In genomic region chr5:67163863-67164595, GRCh38 we compare ENCODE assay signal across 23 cellular contexts. TPM values are rescaled to one million over a fixed set of nuclear protein-coding genes. Genes with fewer than 3 reads are reported as not detected.
DNase-seq lines count a peak whose midpoint lies in the region; ATAC-seq and TF ChIP-seq lines count a peak whose summit lies in the region.
"Had no signal": no experiment of that assay in that cellular context is flagged by ENCODE, and none has a peak within 500 bp of the region (broad histone marks: within the 10 kb centered on the region; RNA-seq: fewer than 3 reads in every experiment).

No MANE protein-coding gene starts in this region.

- peaks cover 11% of the 10 kb centered on the region for H3K4me1 ChIP-seq in lower lobe of right lung
- H3K4me1 ChIP-seq: psoas muscle had no signal

- no peaks in the 10 kb centered on the region for H3K27me3 Mint-ChIP-seq in T-helper 2 cell treated with Interferon-gamma antibody and Interleukin-4, amounts not matched to agents 5 μg/mL and 100 μg/mL, for 36 hours (ENCODE audit: low read depth)
- H3K27me3 Mint-ChIP-seq in CD4-positive, alpha-beta T cell, result no peaks in the 10 kb centered on the region
- H3K27me3 Mint-ChIP-seq in activated T-helper 1 cell treated with anti-CD3 and anti-CD28 coated beads, Interleukin-12 subunit alpha, Interleukin-12 subunit beta, Interleukin-2, Interleukin-4 antibody, amounts not matched to agents 30 ng/mL and 10 ng/mL and 1 ng/mL, durations not matched to agents 14 hours and 24 hours and 36 hours (ENCODE audit: insufficient read depth), result no peaks in the 10 kb centered on the region

- ATAC-seq in CD4-positive, alpha-beta T cell (ENCODE audit: poor library complexity), result no peak
- no peak for ATAC-seq in lower lobe of right lung
- no peak for ATAC-seq in GM18520 (IDR thresholded peaks at IDR 0.05; ENCODE audit: unreplicated experiment)
- ATAC-seq in GM21423 (IDR thresholded peaks at IDR 0.05; ENCODE audit: unreplicated experiment), result no peak
- ATAC-seq: heart left ventricle had no signal

- DNase-seq in T-helper 2 cell treated with Interferon-gamma antibody and Interleukin-4, amounts not matched to agents 5 μg/mL and 100 μg/mL, for 36 hours (ENCODE audit: low spot score), result no peak
- DNase-seq in T-helper 2 cell (no peak), lower lobe of right lung (no peak)
- no peak for DNase-seq in CD4-positive, alpha-beta T cell
- no peak for DNase-seq in activated T-helper 1 cell treated with anti-CD3 and anti-CD28 coated beads, Interleukin-12 subunit alpha, Interleukin-12 subunit beta, Interleukin-2, Interleukin-4 antibody, amounts not matched to agents 30 ng/mL and 10 ng/mL and 1 ng/mL, durations not matched to agents 14 hours and 24 hours and 36 hours (ENCODE audit: low spot score)
- DNase-seq in stimulated activated CD4-positive, alpha-beta T cell treated with anti-CD3 and anti-CD28 coated beads, Interleukin-1b, Interleukin-23, amount 100 ng/mL, for 48 hours, result no peak
- DNase-seq: 8988T; adrenal gland; BE2C; HFFc6; NCI-H1092; NCI-H2029 treated with DMSO at 0.1 percent for 48 hours; NK-92 treated with Interleukin-12 subunit alpha and Interleukin-12 subunit beta, amount 100 ng/mL, for 24 hours had no signal

- peaks cover 71% of the 10 kb centered on the region for H3K4me1 Mint-ChIP-seq in T-helper 2 cell treated with Interferon-gamma antibody and Interleukin-4, amounts not matched to agents 5 μg/mL and 100 μg/mL, for 36 hours (ENCODE audit: low read depth)
- H3K4me1 Mint-ChIP-seq in CD4-positive, alpha-beta T cell (ENCODE audit: low read depth), result peaks cover 85% of the 10 kb centered on the region
- peaks cover 92% of the 10 kb centered on the region for H3K4me1 Mint-ChIP-seq in activated T-helper 1 cell treated with anti-CD3 and anti-CD28 coated beads, Interleukin-12 subunit alpha, Interleukin-12 subunit beta, Interleukin-2, Interleukin-4 antibody, amounts not matched to agents 30 ng/mL and 10 ng/mL and 1 ng/mL, durations not matched to agents 14 hours and 24 hours and 36 hours (ENCODE audit: low read depth)

- H3K27me3 ChIP-seq in CD4-positive, alpha-beta T cell (ENCODE audit: control insufficient read depth, insufficient read depth, low read length), result no peaks in the 10 kb centered on the region
- H3K27me3 ChIP-seq in lower lobe of right lung (ENCODE audit: low read depth), result no peaks in the 10 kb centered on the region
- H3K27me3 ChIP-seq: adrenal gland, BE2C, cardiac muscle cell, heart left ventricle had no signal

- H3K36me3 Mint-ChIP-seq in T-helper 2 cell treated with Interferon-gamma antibody and Interleukin-4, amounts not matched to agents 5 μg/mL and 100 μg/mL, for 36 hours (ENCODE audit: low read depth), result peaks cover 73% of the 10 kb centered on the region
- peaks cover 52% of the 10 kb centered on the region for H3K36me3 Mint-ChIP-seq in CD4-positive, alpha-beta T cell (ENCODE audit: low read depth)
- peaks cover 38% of the 10 kb centered on the region for H3K36me3 Mint-ChIP-seq in activated T-helper 1 cell treated with anti-CD3 and anti-CD28 coated beads, Interleukin-12 subunit alpha, Interleukin-12 subunit beta, Interleukin-2, Interleukin-4 antibody, amounts not matched to agents 30 ng/mL and 10 ng/mL and 1 ng/mL, durations not matched to agents 14 hours and 24 hours and 36 hours (ENCODE audit: low read depth)

- CTCF ChIA-PET in CD4-positive, alpha-beta T cell (lab: Charles Lee), result interaction anchor here (1.1 to 6.0 kb wide), 3 partner anchors 43 to 176 kb away, joined by 3 to 74 read pairs (median 18); no protein-coding TSS in a partner anchor

- POLR2A ChIA-PET in CD4-positive, alpha-beta T cell (lab: Charles Lee), result interaction anchor here (0.6 to 14.4 kb wide), 3 partner anchors 25 to 49 kb away, joined by 3 to 275 read pairs (median 3); no protein-coding TSS in a partner anchor

- intact Hi-C loops in CD4-positive, alpha-beta T cell (cut with DNase I, micrococcal nuclease), result loop anchor here in 1 of 2 experiments (10.0 kb wide), 2 partner anchors 159 to 1091 kb away; no protein-coding TSS in a partner anchor
- intact Hi-C loops in activated T-helper 1 cell treated with anti-CD3 and anti-CD28 coated beads, Interleukin-12 subunit alpha, Interleukin-12 subunit beta, Interleukin-2, Interleukin-4 antibody, amounts not matched to agents 30 ng/mL and 10 ng/mL and 1 ng/mL, durations not matched to agents 14 hours and 24 hours and 36 hours (cut with micrococcal nuclease), result no loop called here
- intact Hi-C loops in lower lobe of right lung (cut with DNase I), result no loop called here

- H3K4me3 Mint-ChIP-seq in T-helper 2 cell treated with Interferon-gamma antibody and Interleukin-4, amounts not matched to agents 5 μg/mL and 100 μg/mL, for 36 hours, result peak overlapping the region; percentile 95
- no peak overlapping the region for H3K4me3 Mint-ChIP-seq in CD4-positive, alpha-beta T cell
- H3K4me3 Mint-ChIP-seq in activated T-helper 1 cell treated with anti-CD3 and anti-CD28 coated beads, Interleukin-12 subunit alpha, Interleukin-12 subunit beta, Interleukin-2, Interleukin-4 antibody, amounts not matched to agents 30 ng/mL and 10 ng/mL and 1 ng/mL, durations not matched to agents 14 hours and 24 hours and 36 hours, result peak overlapping the region; percentile 91
- H3K4me3 Mint-ChIP-seq: HFFc6, nephron had no signal

- TF ChIP-seq CTCF in CD4-positive, alpha-beta T cell (IDR thresholded peaks at IDR 0.05), result no peak
- no peak for TF ChIP-seq CTCF in lower lobe of right lung (IDR thresholded peaks at IDR 0.05)

- H3K4me3 ChIP-seq in lower lobe of right lung, result no peak overlapping the region
- H3K4me3 ChIP-seq: adrenal gland, cardiac muscle cell, psoas muscle, thoracic aorta had no signal

- no peaks in the 10 kb centered on the region for H3K9me3 ChIP-seq in CD4-positive, alpha-beta T cell (ENCODE audit: control insufficient read depth, low read length)
- H3K9me3 ChIP-seq in lower lobe of right lung, result no peaks in the 10 kb centered on the region
- H3K9me3 ChIP-seq: adrenal gland, BE2C, heart left ventricle, psoas muscle, thoracic aorta had no signal

- H3K27ac ChIP-seq in CD4-positive, alpha-beta T cell (ENCODE audit: low read depth, low read length), result no peak overlapping the region
- H3K27ac ChIP-seq in lower lobe of right lung, result peak overlapping the region; percentile 94
- H3K27ac ChIP-seq: adrenal gland, cardiac muscle cell, psoas muscle had no signal

- H3K9me3 Mint-ChIP-seq in T-helper 2 cell treated with Interferon-gamma antibody and Interleukin-4, amounts not matched to agents 5 μg/mL and 100 μg/mL, for 36 hours, result no peaks in the 10 kb centered on the region
- no peaks in the 10 kb centered on the region for H3K9me3 Mint-ChIP-seq in CD4-positive, alpha-beta T cell
- H3K9me3 Mint-ChIP-seq in activated T-helper 1 cell treated with anti-CD3 and anti-CD28 coated beads, Interleukin-12 subunit alpha, Interleukin-12 subunit beta, Interleukin-2, Interleukin-4 antibody, amounts not matched to agents 30 ng/mL and 10 ng/mL and 1 ng/mL, durations not matched to agents 14 hours and 24 hours and 36 hours, result no peaks in the 10 kb centered on the region
- H3K9me3 Mint-ChIP-seq: HFFc6, nephron had no signal

- peaks cover 63% of the 10 kb centered on the region for H3K36me3 ChIP-seq in lower lobe of right lung
- H3K36me3 ChIP-seq: BE2C had no signal

- peak overlapping the region; percentile 98 for H3K27ac Mint-ChIP-seq in T-helper 2 cell treated with Interferon-gamma antibody and Interleukin-4, amounts not matched to agents 5 μg/mL and 100 μg/mL, for 36 hours
- H3K27ac Mint-ChIP-seq in CD4-positive, alpha-beta T cell, result peak overlapping the region; percentile 97
- peak overlapping the region; percentile 94 for H3K27ac Mint-ChIP-seq in activated T-helper 1 cell treated with anti-CD3 and anti-CD28 coated beads, Interleukin-12 subunit alpha, Interleukin-12 subunit beta, Interleukin-2, Interleukin-4 antibody, amounts not matched to agents 30 ng/mL and 10 ng/mL and 1 ng/mL, durations not matched to agents 14 hours and 24 hours and 36 hours
- H3K27ac Mint-ChIP-seq: HFFc6, nephron had no signal

RNA-seq across cellular contexts. Expression of gene CD180, which starts 32.6 kb away (rescaled TPM):
- under 1 TPM in 1 of 2 experiments, not detected in 1; 0.08 TPM for total RNA-seq in CD4-positive, alpha-beta T cell
- 0.54 and 1.4 TPM in 2 replicates for total RNA-seq in activated T-helper 1 cell treated with anti-CD3 and anti-CD28 coated beads, Interleukin-12 subunit alpha, Interleukin-12 subunit beta, Interleukin-2, Interleukin-4 antibody, amounts not matched to agents 30 ng/mL and 10 ng/mL and 1 ng/mL, durations not matched to agents 14 hours and 24 hours and 36 hours
- 4.9 TPM for total RNA-seq in lower lobe of right lung
- total RNA-seq: activated CD8-positive, alpha-beta memory T cell treated with anti-CD3 and anti-CD28 coated beads for 36 hours; cardiac muscle cell; fibroblast of lung; HFFc6; NCI-H460 had no signal
